In the genomic region with DNA sequence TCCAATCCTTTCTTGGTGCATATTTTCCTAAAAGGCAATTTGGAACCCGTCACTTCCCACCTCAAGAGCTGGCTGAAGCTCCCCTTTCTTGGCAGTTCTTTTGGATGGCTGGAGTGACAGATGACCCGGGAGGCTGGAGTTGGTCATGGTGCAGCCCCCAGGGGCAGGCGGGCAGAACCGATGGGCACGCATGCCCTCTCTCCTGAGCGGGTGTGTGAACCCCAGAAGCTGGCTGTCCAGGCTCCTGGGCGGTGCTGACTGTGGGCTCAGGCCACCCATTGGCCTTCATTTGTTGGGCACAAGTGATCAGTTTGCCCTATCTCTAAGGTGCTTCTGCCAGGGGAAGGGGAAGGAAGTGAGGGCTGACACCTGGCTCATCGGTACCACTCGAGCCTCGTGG, we compare ENCODE assay signal across 28 cellular contexts.
"Had no signal": no experiment of that assay in that cellular context is flagged by ENCODE, and none has a peak within 500 bp of the region (broad histone marks: within the 10 kb centered on the region; RNA-seq: fewer than 3 reads in every experiment).

No MANE protein-coding gene starts in this region.

- H3K79me2 ChIP-seq: hepatocyte had no signal

- FAIRE-seq: keratinocyte, urothelium cell line had no signal

- H3K4me1 ChIP-seq: left lung, lower lobe of right lung, right atrium auricular region, right lobe of liver, thyroid gland, upper lobe of right lung had no signal

- H2AFZ ChIP-seq: hepatocyte had no signal

- H3K4me3 ChIP-seq: hepatocyte, left lung, lower lobe of right lung, ovary, right atrium auricular region, right lobe of liver, smooth muscle cell, stomach, testis, thyroid gland, transverse colon, upper lobe of right lung had no signal

- H3K27ac ChIP-seq: hepatocyte, left lung, lower lobe of right lung, neutrophil, ovary, right atrium auricular region, right lobe of liver, stomach, testis, thyroid gland, upper lobe of right lung had no signal

- H3K36me3 ChIP-seq: left lung, lower lobe of right lung, neutrophil, ovary, right atrium auricular region, right lobe of liver, stomach, thyroid gland, transverse colon, upper lobe of right lung had no signal

- H3K27ac Mint-ChIP-seq: naive thymus-derived CD8-positive, alpha-beta T cell; nephron; stimulated activated memory B cell treated with anti-CD40 and anti-IgM and Interleukin-4, amounts not matched to agents 10 μg/mL and 1 μg/mL and 100 μg/mL, for 72 hours had no signal

- H3K27me3 ChIP-seq: hepatocyte, neutrophil, ovary, right atrium auricular region, right lobe of liver, testis, thyroid gland, upper lobe of right lung had no signal

- H3K4me2 ChIP-seq: hepatocyte, smooth muscle cell had no signal

- H3K4me3 Mint-ChIP-seq: naive thymus-derived CD8-positive, alpha-beta T cell; nephron; neural crest cell; stimulated activated memory B cell treated with anti-CD40 and anti-IgM and Interleukin-4, amounts not matched to agents 10 μg/mL and 1 μg/mL and 100 μg/mL, for 72 hours had no signal

- H3K9me3 Mint-ChIP-seq: neural crest cell; stimulated activated memory B cell treated with anti-CD40 and anti-IgM and Interleukin-4, amounts not matched to agents 10 μg/mL and 1 μg/mL and 100 μg/mL, for 72 hours had no signal

- H3K36me3 Mint-ChIP-seq: stimulated activated memory B cell treated with anti-CD40 and anti-IgM and Interleukin-4, amounts not matched to agents 10 μg/mL and 1 μg/mL and 100 μg/mL, for 72 hours had no signal

- H3K9me3 ChIP-seq: left lung, lower lobe of right lung, neutrophil, ovary, right atrium auricular region, right lobe of liver, testis, thyroid gland, transverse colon, upper lobe of right lung had no signal

- H3K4me1 Mint-ChIP-seq: stimulated activated memory B cell treated with anti-CD40 and anti-IgM and Interleukin-4, amounts not matched to agents 10 μg/mL and 1 μg/mL and 100 μg/mL, for 72 hours had no signal

- DNase-seq: left colon; lower lobe of right lung; mammary epithelial cell; mesenchymal stem cell; occipital lobe; ovary; stimulated activated CD4-positive, alpha-beta T cell treated with anti-CD3 and anti-CD28 coated beads, Interleukin-1b, Interleukin-23, amount 100 ng/mL, for 48 hours; stimulated activated CD4-positive, alpha-beta T cell treated with anti-CD3 and anti-CD28 coated beads, Interleukin-2, amount 100 ng/mL, for 48 hours; stimulated activated CD4-positive, alpha-beta T cell treated with anti-CD3 and anti-CD28 coated beads, Interleukin-4, amount 100 ng/mL, for 4 hours; stimulated activated CD8-positive, alpha-beta memory T cell treated with anti-CD3 and anti-CD28 coated beads, Interleukin-4, amount 100 ng/mL, for 48 hours; stimulated activated naive CD8-positive, alpha-beta T cell treated with anti-CD3 and anti-CD28 coated beads, Interleukin-15, Interleukin-2, amounts not matched to agents 100 U/mL and 50 U/mL, for 24 hours; stomach; testis; thyroid gland; transverse colon; upper lobe of right lung had no signal
